Comparison of ENCODE assay signal across 14 cellular contexts in genomic region chr5:39137391-39138181, GRCh38.
A peak's percentile ranks its signal among the peaks of the same experiment; 100 is the strongest.
DNase-seq lines count a peak whose midpoint lies in the region; ATAC-seq lines count a peak whose summit lies in the region.
"Had no signal": no experiment of that assay in that cellular context is flagged by ENCODE, and none has a peak within 500 bp of the region (broad histone marks: within the 10 kb centered on the region; RNA-seq: fewer than 3 reads in every experiment).

No MANE protein-coding gene starts in this region.

- H3K27me3 Mint-ChIP-seq in activated CD8-positive, alpha-beta T cell treated with anti-CD3 and anti-CD28 coated beads, Interleukin-2, amount 10 ng/mL, durations not matched to agents 7 days and 5 days (ENCODE audit: low read depth), result no peaks in the 10 kb centered on the region

- H3K4me3 Mint-ChIP-seq in activated CD8-positive, alpha-beta T cell treated with anti-CD3 and anti-CD28 coated beads, Interleukin-2, amount 10 ng/mL, durations not matched to agents 7 days and 5 days, result no peak overlapping the region
- H3K4me3 Mint-ChIP-seq: nephron had no signal

- H3K27ac Mint-ChIP-seq in activated CD8-positive, alpha-beta T cell treated with anti-CD3 and anti-CD28 coated beads, Interleukin-2, amount 10 ng/mL, durations not matched to agents 7 days and 5 days, result peak overlapping the region; percentile 2
- H3K27ac Mint-ChIP-seq: nephron had no signal

- H3K4me3 ChIP-seq in H7 (ENCODE audit: insufficient read depth, low read depth, low read length), result no peak overlapping the region
- H3K4me3 ChIP-seq: esophagus muscularis mucosa had no signal

- H3K36me3 ChIP-seq in H7 (replicated peaks; ENCODE audit: control insufficient read depth, insufficient read depth, low read length), result no peaks in the 10 kb centered on the region
- H3K36me3 ChIP-seq: esophagus muscularis mucosa had no signal

- H3K9me3 Mint-ChIP-seq in activated CD8-positive, alpha-beta T cell treated with anti-CD3 and anti-CD28 coated beads, Interleukin-2, amount 10 ng/mL, durations not matched to agents 7 days and 5 days (ENCODE audit: insufficient read depth), result no peaks in the 10 kb centered on the region
- H3K9me3 Mint-ChIP-seq: nephron had no signal

- no peaks in the 10 kb centered on the region for H3K27me3 ChIP-seq in H7 (ENCODE audit: control insufficient read depth, insufficient read depth, low read length)
- H3K27me3 ChIP-seq: esophagus muscularis mucosa had no signal

- POLR2A ChIA-PET in activated CD8-positive, alpha-beta T cell treated with anti-CD3 and anti-CD28 coated beads, Interleukin-2, amount 10 ng/mL, durations not matched to agents 7 days and 5 days (lab: Charles Lee), result no interaction called here

- CTCF ChIA-PET in activated CD8-positive, alpha-beta T cell treated with anti-CD3 and anti-CD28 coated beads, Interleukin-2, amount 10 ng/mL, durations not matched to agents 7 days and 5 days (lab: Charles Lee), result no interaction called here

- ATAC-seq in activated CD8-positive, alpha-beta T cell treated with anti-CD3 and anti-CD28 coated beads, Interleukin-2, amount 10 ng/mL, durations not matched to agents 7 days and 5 days, result no peak
- ATAC-seq in GM18517 (IDR thresholded peaks at IDR 0.05; ENCODE audit: unreplicated experiment), result no peak

- DNase-seq in DMS53 (lab: John Stamatoyannopoulos, UW) (peak; percentile 1), DMS53 treated with DMSO at 0.1 percent for 48 hours (lab: John Stamatoyannopoulos, UW; ENCODE audit: unreplicated experiment) (no peak), H7 (peak; percentile 12), iPS-NIHi7 (ENCODE audit: extremely low spot score) (peak; percentile 47), GM19238 (ENCODE audit: insufficient read length, low spot score) (no peak), G401 (ENCODE audit: low spot score) (no peak)
- no peak for DNase-seq in activated CD8-positive, alpha-beta T cell treated with anti-CD3 and anti-CD28 coated beads, Interleukin-2, amount 10 ng/mL, durations not matched to agents 7 days and 5 days
- DNase-seq: ACHN, GF-D8, islet precursor cell, NCI-H510A treated with DMSO at 0.1 percent for 48 hours had no signal

- peaks cover 63% of the 10 kb centered on the region for H3K36me3 Mint-ChIP-seq in activated CD8-positive, alpha-beta T cell treated with anti-CD3 and anti-CD28 coated beads, Interleukin-2, amount 10 ng/mL, durations not matched to agents 7 days and 5 days (ENCODE audit: low read depth)

- in situ Hi-C loops in G401 (cut with HindIII; ENCODE audit: low sequenced_read_pairs), result no loop called here

- H3K4me1 Mint-ChIP-seq in activated CD8-positive, alpha-beta T cell treated with anti-CD3 and anti-CD28 coated beads, Interleukin-2, amount 10 ng/mL, durations not matched to agents 7 days and 5 days (ENCODE audit: low read depth), result peaks cover 3% of the 10 kb centered on the region
- H3K4me1 Mint-ChIP-seq: nephron had no signal

Comparison
In these comparisons a context has a peak if more than half of its experiments do, and no peak if none do; other contexts are left out.
1. DNase-seq: peak in DMS53 (single experiment), H7 (single experiment) and iPS-NIHi7 (single experiment); none in DMS53 treated with DMSO at 0.1 percent for 48 hours (single experiment), activated CD8-positive, alpha-beta T cell treated with anti-CD3 and anti-CD28 coated beads, Interleukin-2, amount 10 ng/mL, durations not matched to agents 7 days and 5 days (single experiment), GM19238 (single experiment) and G401 (single experiment).